ENCODE assay signal across 8 cellular contexts in genomic region chr14:102316746-102317563, GRCh38. TPM values are rescaled to one million over a fixed set of nuclear protein-coding genes. Genes with fewer than 3 reads are reported as not detected.
DNase-seq lines count a peak whose midpoint lies in the region; ATAC-seq and TF ChIP-seq lines count a peak whose summit lies in the region.

No MANE protein-coding gene starts in this region.

- in situ Hi-C loops in mammary epithelial cell (cut with MboI; ENCODE audit: low sequenced_read_pairs in 2 of 2), result loop anchor here in 1 of 2 donors (5.0 to 25.0 kb wide), 3 partner anchors 80 to 352 kb away; partner anchors contain the start of genes DYNC1H1 and HSP90AA1

- H3F3A ChIP-seq in smooth muscle cell (ENCODE audit: low read depth), result peaks cover 7% of the 10 kb centered on the region

- peak overlapping the region; percentile 76 for H3K27ac ChIP-seq in WERI-Rb-1
- H3K27ac ChIP-seq in mammary epithelial cell (ENCODE audit: insufficient read depth, low read depth, low read length), result peak overlapping the region; percentile 50
- H3K27ac ChIP-seq in smooth muscle cell (ENCODE audit: low read depth), result peak overlapping the region; percentile 77

- H3K4me2 ChIP-seq in mammary epithelial cell (ENCODE audit: insufficient read depth, low read depth, low read length) (peak overlapping the region; percentile 91), smooth muscle cell (peak overlapping the region; percentile 85)

- no TSS peak for BruUV-seq in mammary epithelial cell (replicated peaks; lab: Mats Ljungman, UMichigan)

- H3K9ac ChIP-seq in mammary epithelial cell (ENCODE audit: insufficient read depth, low read length), result peak overlapping the region; percentile 55
- H3K9ac ChIP-seq in smooth muscle cell (ENCODE audit: low read depth), result no peak overlapping the region

- H3K79me2 ChIP-seq in mammary epithelial cell (ENCODE audit: insufficient read depth, low read length) (peaks cover 15% of the 10 kb centered on the region), smooth muscle cell (ENCODE audit: low read depth) (peaks cover 4% of the 10 kb centered on the region)

- H3K27me3 ChIP-seq in WERI-Rb-1 (ENCODE audit: insufficient read depth, low read depth, severe bottlenecking) (no peaks in the 10 kb centered on the region), mammary epithelial cell (ENCODE audit: insufficient read depth, low read length) (no peaks in the 10 kb centered on the region), smooth muscle cell (ENCODE audit: low read depth) (no peaks in the 10 kb centered on the region)

- DNase-seq in AG08396 (ENCODE audit: low spot score), result peak; percentile 96
- peak; percentile 37 for DNase-seq in NCI-H2196 treated with DMSO at 0.1 percent for 48 hours (lab: John Stamatoyannopoulos, UW; ENCODE audit: unreplicated experiment)
- peak; percentile 90 for DNase-seq in WERI-Rb-1
- DNase-seq in mammary epithelial cell, result peak; percentile 82
- DNase-seq in iPS-NIHi7 (ENCODE audit: extremely low spot score), result peak; percentile 91
- DNase-seq in smooth muscle cell (lab: John Stamatoyannopoulos, UW; ENCODE audit: unreplicated experiment), result peak; percentile 93

- ATAC-seq in GM18907 (IDR thresholded peaks at IDR 0.05; ENCODE audit: unreplicated experiment) (peak; percentile 66), HG03139 (IDR thresholded peaks at IDR 0.05; ENCODE audit: unreplicated experiment) (peak; percentile 60)

- H3K36me3 ChIP-seq in WERI-Rb-1 (no peaks in the 10 kb centered on the region; the same call in none of the 2 replicates), mammary epithelial cell (ENCODE audit: insufficient read depth, low read length) (no peaks in the 10 kb centered on the region), smooth muscle cell (ENCODE audit: low read depth) (no peaks in the 10 kb centered on the region)

- WGBS in mammary epithelial cell (ENCODE audit: low coverage, missing lambda C conversion rate), result 2% methylated on average over 35 of the region's 54 CpGs
- WGBS in smooth muscle cell (ENCODE audit: low lambda C conversion rate), result under 1% methylated on average over 54 of the region's 54 CpGs

- H2AFZ ChIP-seq in mammary epithelial cell (ENCODE audit: low read depth, low read length), result peak overlapping the region; percentile 94
- H2AFZ ChIP-seq in smooth muscle cell (ENCODE audit: low read depth), result peak overlapping the region; percentile 40

- H3K4me1 ChIP-seq in mammary epithelial cell (ENCODE audit: insufficient read depth, low read length) (peaks cover 52% of the 10 kb centered on the region), smooth muscle cell (ENCODE audit: low read depth) (peaks cover 21% of the 10 kb centered on the region)

- H3K9me3 ChIP-seq in WERI-Rb-1 (ENCODE audit: severe bottlenecking), result no peaks in the 10 kb centered on the region
- H3K9me3 ChIP-seq in mammary epithelial cell (replicated peaks; ENCODE audit: insufficient read depth, low read length), result no peaks in the 10 kb centered on the region
- H3K9me3 ChIP-seq in smooth muscle cell (replicated peaks; ENCODE audit: low read depth), result no peaks in the 10 kb centered on the region

- intact Hi-C loops in mammary epithelial cell (cut with micrococcal nuclease), result loop anchor here (1.0 to 5.0 kb wide), 3 partner anchors 37 to 370 kb away; partner anchors contain the start of gene RCOR1

- TF ChIP-seq CTCF in WERI-Rb-1 (IDR thresholded peaks at IDR 0.05; ENCODE audit: low read depth, low read length) (peak; percentile 75), mammary epithelial cell (conservative IDR thresholded peaks at IDR 0.05 in 1 of 2, IDR thresholded peaks at IDR 0.05 in 1 of 2; ENCODE audit: extremely low read depth in 1 of 2, insufficient read depth in 1 of 2, low read depth in 1 of 2, low read length in 2 of 2) (peak; percentile 37 to 86), smooth muscle cell (IDR thresholded peaks at IDR 0.05; ENCODE audit: borderline replicate concordance, insufficient read depth, poor library complexity, severe bottlenecking) (peak; percentile 82)

- H3K4me3 ChIP-seq in WERI-Rb-1 (ENCODE audit: low read depth, low read length) (peak overlapping the region; percentile 56), mammary epithelial cell (replicated peaks in 1 of 3; ENCODE audit: insufficient read depth in 1 of 3, low read depth in 2 of 3, low read length in 3 of 3) (peak overlapping the region; percentile 47 to 67 (median 48)), smooth muscle cell (peak overlapping the region; percentile 63)

- CTCF ChIA-PET in mammary epithelial cell (lab: Charles Lee; ENCODE audit: low non-redundant PET), result interaction anchor here (0.5 to 0.6 kb wide), 4 partner anchors 83 to 203 kb away, joined by 3 to 6 read pairs (median 4); no protein-coding TSS in a partner anchor

- H4K20me1 ChIP-seq in mammary epithelial cell (ENCODE audit: insufficient read depth, low read length) (no peaks in the 10 kb centered on the region), smooth muscle cell (ENCODE audit: low read depth) (no peaks in the 10 kb centered on the region)

- dilution Hi-C loops in mammary epithelial cell (cut with HindIII; ENCODE audit: low sequenced_read_pairs), result no loop called here

RNA-seq across cellular contexts. Expression of gene ZNF839, which starts 2.6 kb away (rescaled TPM):
- total RNA-seq in mammary epithelial cell (10 to 100 TPM; 12.0 to 14.1 TPM), smooth muscle cell (5.2 and 13.1 TPM in 2 replicates)
- polyA plus RNA-seq in mammary epithelial cell (8.3 TPM), smooth muscle cell (4.0 and 5.7 TPM in 2 replicates)
- 17.3 TPM for polyA minus RNA-seq in mammary epithelial cell

RNA-seq across cellular contexts. Expression of gene MOK, which starts 12.0 kb away (rescaled TPM):
- total RNA-seq in mammary epithelial cell, result 10 to 100 TPM; 41.6 to 49.0 TPM
- polyA plus RNA-seq in mammary epithelial cell, result 38.3 TPM
- 9.1 TPM for polyA minus RNA-seq in mammary epithelial cell
- 4.7 and 8.2 TPM in 2 replicates for total RNA-seq in smooth muscle cell
- 6.4 and 9.0 TPM in 2 replicates for polyA plus RNA-seq in smooth muscle cell

RNA-seq across cellular contexts. Expression of gene CINP, which starts 45.7 kb away (rescaled TPM):
- total RNA-seq in mammary epithelial cell, result 10 to 100 TPM; 36.0 to 44.8 TPM
- polyA plus RNA-seq in mammary epithelial cell, result 56.7 TPM
- polyA minus RNA-seq in mammary epithelial cell, result 21.6 TPM
- 36.5 and 51.8 TPM in 2 replicates for total RNA-seq in smooth muscle cell
- polyA plus RNA-seq in smooth muscle cell, result 34.9 and 43.6 TPM in 2 replicates

RNA-seq across cellular contexts. Expression of gene TECPR2, which starts 45.8 kb away (rescaled TPM):
- total RNA-seq in mammary epithelial cell, result 10 to 100 TPM; 26.3 to 27.5 TPM
- polyA plus RNA-seq in mammary epithelial cell, result 6.3 TPM
- 17.8 TPM for polyA minus RNA-seq in mammary epithelial cell
- 11.8 and 12.2 TPM in 2 replicates for total RNA-seq in smooth muscle cell
- polyA plus RNA-seq in smooth muscle cell, result 8.5 and 11.0 TPM in 2 replicates

Comparison
In these comparisons a context has a peak if more than half of its experiments do, and no peak if none do; other contexts are left out.
1. Peak in every context shown above with its lines: DNase-seq, ATAC-seq, H3K4me3 ChIP-seq and H3K27ac ChIP-seq.
2. DNase-seq: peak in every context shown above with its lines; median percentile 96 in AG08396; 93 in smooth muscle cell; 91 in iPS-NIHi7; 90 in WERI-Rb-1; 82 in mammary epithelial cell; 37 in NCI-H2196 treated with DMSO at 0.1 percent for 48 hours.